Comparison of ENCODE assay signal across 17 cellular contexts in genomic region chr1:19348441-19349198, GRCh38. TPM values are rescaled to one million over a fixed set of nuclear protein-coding genes. Genes with fewer than 3 reads are reported as not detected.
DNase-seq lines count a peak whose midpoint lies in the region; ATAC-seq and TF ChIP-seq lines count a peak whose summit lies in the region.
"Had no signal": no experiment of that assay in that cellular context is flagged by ENCODE, and none has a peak within 500 bp of the region (broad histone marks: within the 10 kb centered on the region; RNA-seq: fewer than 3 reads in every experiment).

No MANE protein-coding gene starts in this region.

- H3K27ac Mint-ChIP-seq in H9 (peak overlapping the region in 2 of 3 experiments; percentile 67 to 73; a peak in 3 of 7 replicates), T-cell (peak overlapping the region in 1 of 2 donors; percentile 39)
- H3K27ac Mint-ChIP-seq in dendritic cell treated with granulocyte-macrophage colony-stimulating factor and Interleukin-4, amounts not matched to agents 40 ng/mL and 50 ng/mL, for 4 days: peak overlapping the region; percentile 89
- H3K27ac Mint-ChIP-seq: activated CD4-positive, alpha-beta T cell treated with anti-CD3 and anti-CD28 coated beads, Interleukin-2, amount 10 ng/mL, durations not matched to agents 24 days and 14 days had no signal

- no peak for TF ChIP-seq POLR2A in prostate gland (IDR thresholded peaks at IDR 0.05)

- H2BK20ac ChIP-seq in H9 (ENCODE audit: low read depth, low read length, poor library complexity, severe bottlenecking): no peak overlapping the region

- H4K8ac ChIP-seq in H9 (replicated peaks; ENCODE audit: insufficient read length, low read depth, low read length): no peak overlapping the region

- H3K4me1 Mint-ChIP-seq in H9: peaks cover 9 to 13% of the 10 kb centered on the region in 2 experiments
- H3K4me1 Mint-ChIP-seq in dendritic cell treated with granulocyte-macrophage colony-stimulating factor and Interleukin-4, amounts not matched to agents 40 ng/mL and 50 ng/mL, for 4 days (ENCODE audit: low read depth): peaks cover 78% of the 10 kb centered on the region
- H3K4me1 Mint-ChIP-seq in T-cell: no peaks in the 10 kb centered on the region

- no peaks in the 10 kb centered on the region for H3K23me2 ChIP-seq in H9 (ENCODE audit: insufficient read length, low read depth, low read length, poor library complexity, severe bottlenecking)

- POLR2A ChIA-PET in T-cell (lab: Charles Lee): no interaction called here

- H2AFZ ChIP-seq in H9 (ENCODE audit: low read length): no peak overlapping the region

- no peak overlapping the region for H2BK120ac ChIP-seq in H9 (ENCODE audit: low read depth, low read length, poor library complexity, severe bottlenecking)

- no peak for ATAC-seq in GM21737 (IDR thresholded peaks at IDR 0.05; ENCODE audit: unreplicated experiment)
- ATAC-seq in T-cell (replicated peaks in 1 of 4): no peak

- no peak overlapping the region for H2BK15ac ChIP-seq in H9 (ENCODE audit: low read depth, low read length)

- no peak overlapping the region for H4K91ac ChIP-seq in H9 (ENCODE audit: insufficient read length, low read depth, low read length)

- H3K27me3 ChIP-seq in H9 (ENCODE audit: insufficient read depth, low read length) (no peaks in the 10 kb centered on the region), prostate gland (replicated peaks; ENCODE audit: insufficient read depth) (no peaks in the 10 kb centered on the region)
- H3K27me3 ChIP-seq: cardiac muscle cell, tibial nerve had no signal

- H3K9ac ChIP-seq in H9 (ENCODE audit: extremely low read depth, insufficient read length, low read length): no peak overlapping the region

- no peaks in the 10 kb centered on the region; the same call in none of the 2 replicates for H3K27me3 Mint-ChIP-seq in H9 (ENCODE audit: low read depth)
- H3K27me3 Mint-ChIP-seq in dendritic cell treated with granulocyte-macrophage colony-stimulating factor and Interleukin-4, amounts not matched to agents 40 ng/mL and 50 ng/mL, for 4 days: no peaks in the 10 kb centered on the region
- no peaks in the 10 kb centered on the region for H3K27me3 Mint-ChIP-seq in T-cell
- H3K27me3 Mint-ChIP-seq: activated CD4-positive, alpha-beta T cell treated with anti-CD3 and anti-CD28 coated beads, Interleukin-2, amount 10 ng/mL, durations not matched to agents 24 days and 14 days had no signal

- DNase-seq in NCI-H2171 treated with DMSO at 0.1 percent for 48 hours (lab: John Stamatoyannopoulos, UW) (peak; percentile 49), NCI-H2171 (lab: John Stamatoyannopoulos, UW) (no peak), H9 (no peak), prostate gland (ENCODE audit: low spot score) (no peak), NCI-H226 (no peak), T-cell (no peak)
- DNase-seq: activated CD4-positive, alpha-beta T cell treated with anti-CD3 and anti-CD28 coated beads, Interleukin-2, amount 10 ng/mL, durations not matched to agents 24 days and 14 days; activated T-cell treated with anti-CD3 and anti-CD28 coated beads, Interleukin-2, amount 50 U/mL, for 1 hour; NK-92 treated with Interleukin-12 subunit alpha and Interleukin-12 subunit beta, amount 100 ng/mL, for 24 hours; RPMI8226; stimulated activated CD4-positive, alpha-beta T cell treated with anti-CD3 and anti-CD28 coated beads, Interleukin-4, amount 100 ng/mL, for 4 hours had no signal

- CTCF ChIA-PET in T-cell (lab: Charles Lee): no interaction called here

- H3K4ac ChIP-seq in H9 (ENCODE audit: low read depth, low read length): no peak overlapping the region

- H2AK5ac ChIP-seq in H9 (ENCODE audit: insufficient read length, low read length): no peak overlapping the region

- no peak overlapping the region for H3T11ph ChIP-seq in H9 (ENCODE audit: low read length)

- H3K79me1 ChIP-seq in H9 (ENCODE audit: insufficient read depth, low read depth, low read length, poor library complexity, severe bottlenecking): no peaks in the 10 kb centered on the region

- H3K4me2 ChIP-seq in H9 (ENCODE audit: insufficient read depth, insufficient read length, low read length): no peak overlapping the region

- H3K79me2 ChIP-seq in H9 (ENCODE audit: insufficient read depth, low read length): no peaks in the 10 kb centered on the region

- H3K4me3 Mint-ChIP-seq in H9: no peak overlapping the region
- H3K4me3 Mint-ChIP-seq in dendritic cell treated with granulocyte-macrophage colony-stimulating factor and Interleukin-4, amounts not matched to agents 40 ng/mL and 50 ng/mL, for 4 days: peak overlapping the region; percentile 32
- H3K4me3 Mint-ChIP-seq in T-cell: no peak overlapping the region
- H3K4me3 Mint-ChIP-seq: activated CD4-positive, alpha-beta T cell treated with anti-CD3 and anti-CD28 coated beads, Interleukin-2, amount 10 ng/mL, durations not matched to agents 24 days and 14 days had no signal

- H4K5ac ChIP-seq in H9 (ENCODE audit: insufficient read length, low read depth, low read length): no peak overlapping the region

- no peak overlapping the region for H3K23ac ChIP-seq in H9 (ENCODE audit: insufficient read length, low read depth, low read length)

- H3K9me3 Mint-ChIP-seq in H9: no peaks in the 10 kb centered on the region
- no peaks in the 10 kb centered on the region for H3K9me3 Mint-ChIP-seq in dendritic cell treated with granulocyte-macrophage colony-stimulating factor and Interleukin-4, amounts not matched to agents 40 ng/mL and 50 ng/mL, for 4 days
- no peaks in the 10 kb centered on the region for H3K9me3 Mint-ChIP-seq in T-cell
- H3K9me3 Mint-ChIP-seq: activated CD4-positive, alpha-beta T cell treated with anti-CD3 and anti-CD28 coated beads, Interleukin-2, amount 10 ng/mL, durations not matched to agents 24 days and 14 days had no signal

- no peak overlapping the region for H2BK12ac ChIP-seq in H9 (ENCODE audit: insufficient read length, low read depth, low read length)

- H2BK5ac ChIP-seq in H9 (ENCODE audit: insufficient read length, low read length): no peak overlapping the region

- H3K4me1 ChIP-seq in H9 (ENCODE audit: insufficient read depth, low read length) (no peaks in the 10 kb centered on the region), prostate gland (replicated peaks) (peaks cover 27% of the 10 kb centered on the region)

- TF ChIP-seq CTCF in H9 (conservative IDR thresholded peaks at IDR 0.05) (no peak), prostate gland (IDR thresholded peaks at IDR 0.05) (no peak)

- H3K18ac ChIP-seq in H9 (ENCODE audit: insufficient read length, low read depth, low read length): no peak overlapping the region

- no peak overlapping the region for H3K14ac ChIP-seq in H9 (ENCODE audit: insufficient read depth, low read length)

- no peaks in the 10 kb centered on the region for H3K36me3 ChIP-seq in prostate gland

- WGBS in H9 (ENCODE audit: extremely low coverage, insufficient read length, low lambda C conversion rate): no CpG with 5 or more reads among the region's 15 CpGs
- 27% methylated on average over 14 of the region's 15 CpGs for WGBS in prostate gland

- no peak overlapping the region for H3K4me3 ChIP-seq in prostate gland
- H3K4me3 ChIP-seq: cardiac muscle cell, lung, skin epidermis, tibial nerve had no signal

- H3K27ac ChIP-seq in H9 (ENCODE audit: insufficient read length, low read depth, low read length) (no peak overlapping the region), prostate gland (peak overlapping the region; percentile 53 to 66)
- H3K27ac ChIP-seq: cardiac muscle cell, tibial nerve had no signal

- H3K9me3 ChIP-seq in H9 (ENCODE audit: control insufficient read depth, low read depth, low read length) (no peaks in the 10 kb centered on the region), prostate gland (no peaks in the 10 kb centered on the region)
- H3K9me3 ChIP-seq: tibial nerve had no signal

- intact Hi-C loops in dendritic cell treated with granulocyte-macrophage colony-stimulating factor and Interleukin-4, amounts not matched to agents 40 ng/mL and 50 ng/mL, for 4 days (cut with micrococcal nuclease): loop anchor here (5.0 kb wide), 1 partner anchor 234 kb away; no protein-coding TSS in a partner anchor
- intact Hi-C loops in prostate gland (cut with DNase I): no loop called here

- H3K36me3 Mint-ChIP-seq in H9 (ENCODE audit: insufficient read depth in 1 of 3, low read depth in 3 of 3) (peaks cover 29 to 55% (median 50%) of the 10 kb centered on the region in 3 experiments), T-cell (peaks cover 40% of the 10 kb centered on the region)
- H3K36me3 Mint-ChIP-seq in dendritic cell treated with granulocyte-macrophage colony-stimulating factor and Interleukin-4, amounts not matched to agents 40 ng/mL and 50 ng/mL, for 4 days (ENCODE audit: low read depth): peaks cover 85% of the 10 kb centered on the region

- H4K20me1 ChIP-seq in H9 (ENCODE audit: control insufficient read depth, insufficient read depth, insufficient read length): no peaks in the 10 kb centered on the region

- no peak overlapping the region for H3K56ac ChIP-seq in H9 (ENCODE audit: insufficient read length, low read depth, low read length)

RNA-seq across cellular contexts. Expression of gene SLC66A1, which starts 36.5 kb away (rescaled TPM):
- total RNA-seq in H9 (2021): 22.5 TPM in 2 replicates
- total RNA-seq in prostate gland: 10 to 100 TPM; 24.4 to 49.6 TPM
- 1 to 10 TPM; 3.5 to 8.1 (median 7.1) TPM for total RNA-seq in T-cell

RNA-seq across cellular contexts. Expression of gene AKR7A2, which starts 36.7 kb away (rescaled TPM):
- total RNA-seq in H9 (2021) (48.0 and 50.3 TPM in 2 replicates), prostate gland (100 to 1,000 TPM; 153 to 172 TPM), T-cell (10 to 100 TPM; 20.8 to 35.4 (median 32.0) TPM)
